ENCODE assay signal across 1 cellular context in the genomic region with DNA sequence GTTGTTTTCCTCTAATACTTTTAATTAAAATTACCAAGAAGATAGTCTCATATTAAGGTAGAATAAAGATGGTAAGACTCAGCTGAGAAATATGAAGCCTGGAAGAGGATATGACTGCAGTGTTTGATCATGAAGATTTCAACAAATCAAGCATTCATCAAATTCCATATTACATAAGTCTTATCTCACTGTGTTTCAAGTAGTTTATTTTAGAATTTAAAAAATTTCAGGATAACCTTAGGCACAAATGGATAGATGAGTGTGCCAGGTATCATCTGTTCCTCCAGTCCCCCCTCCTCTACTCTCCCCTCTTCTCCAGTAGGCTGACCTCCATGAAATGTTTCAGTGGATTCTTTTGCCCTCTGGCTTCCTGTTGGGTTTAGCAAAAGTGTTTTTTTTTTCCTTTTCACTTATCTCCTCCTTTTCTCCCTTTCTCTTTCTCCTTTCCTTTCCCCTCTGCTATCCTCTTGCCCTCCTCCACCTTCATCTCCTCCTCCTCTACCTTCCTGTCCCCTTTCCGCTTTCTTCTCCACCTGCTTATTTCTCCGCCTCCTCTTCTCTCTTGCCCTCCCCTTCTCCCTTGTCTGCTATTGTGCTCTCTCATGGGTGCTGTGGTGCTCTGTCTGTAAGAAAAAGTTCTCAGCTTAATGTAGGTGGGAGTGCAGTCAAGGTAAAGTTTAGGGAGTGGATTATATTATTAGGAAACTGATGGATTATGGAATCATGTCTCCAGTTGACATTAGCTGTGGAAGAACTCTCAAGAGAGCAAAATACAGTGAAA.
TF ChIP-seq lines count a peak whose summit lies in the region.

No MANE protein-coding gene starts in this region.

TF ChIP-seq in A549, 52 proteins besides CTCF, POLR2A, EP300 and RAD21:
- TF ChIP-seq GATA3 (IDR thresholded peaks at IDR 0.05; ENCODE audit: borderline replicate concordance) (peak; percentile 76; the same call in 1 of the 2 replicates), JUN (IDR thresholded peaks at IDR 0.05) (peak in 1 of 2 experiments; percentile 24; a peak in 1 of 5 replicates), FOSL2 (IDR thresholded peaks at IDR 0.05) (peak; percentile 5; the same call in 1 of the 2 replicates), FOSL2 (CRISPR knock-in tag; IDR thresholded peaks at IDR 0.05) (0 out of 2 replicates have a peak, but pooled peaks have one; percentile 3), CHD2 (IDR thresholded peaks at IDR 0.05; ENCODE audit: low read length, partially characterized antibody) (no peak), CEBPB (IDR thresholded peaks at IDR 0.05) (peak in 1 of 2 experiments; percentile 51; a peak in 1 of 4 replicates), JUNB (IDR thresholded peaks at IDR 0.05) (peak; percentile 67)
